ENCODE assay signal across 25 cellular contexts in genomic region chr9:8659121-8659520, GRCh38.
"Had no signal": no experiment of that assay in that cellular context is flagged by ENCODE, and none has a peak within 500 bp of the region (broad histone marks: within the 10 kb centered on the region; RNA-seq: fewer than 3 reads in every experiment).

No MANE protein-coding gene starts in this region.

- DNase-seq: activated CD4-positive, alpha-beta memory T cell treated with anti-CD3 and anti-CD28 coated beads, Interleukin-2, amount 10 ng/mL, durations not matched to agents 7 days and 5 days; activated CD4-positive, alpha-beta T cell treated with anti-CD3 and anti-CD28 coated beads for 1 hour; activated CD4-positive, alpha-beta T cell treated with anti-CD3 and anti-CD28 coated beads for 4 hours; activated CD4-positive, alpha-beta T cell treated with anti-CD3 and anti-CD28 coated beads, Interleukin-2, amount 10 ng/mL, durations not matched to agents 7 days and 5 days; activated CD4-positive, alpha-beta T cell treated with anti-CD3 and anti-CD28 coated beads, Interleukin-2, amount 50 U/mL, for 4 hours; activated CD4-positive, CD25-positive, alpha-beta regulatory T cell; activated CD8-positive, alpha-beta memory T cell treated with anti-CD3 and anti-CD28 coated beads, Interleukin-2, amount 50 U/mL, for 48 hours; activated gamma-delta T cell; activated naive CD4-positive, alpha-beta T cell; activated naive CD4-positive, alpha-beta T cell treated with anti-CD3 and anti-CD28 coated beads, Interleukin-2, amount 10 ng/mL, durations not matched to agents 7 days and 5 days; activated naive CD8-positive, alpha-beta T cell treated with anti-CD3 and anti-CD28 coated beads, Interleukin-2, amount 10 ng/mL, durations not matched to agents 7 days and 5 days; activated T-cell treated with anti-CD3 and anti-CD28 coated beads for 4 hours; activated T-cell treated with anti-CD3 and anti-CD28 coated beads, Interleukin-2, amount 50 U/mL, for 24 hours; activated T-cell treated with anti-CD3 and anti-CD28 coated beads, Interleukin-2, amount 50 U/mL, for 72 hours; effector CD8-positive, alpha-beta T cell; esophagus squamous epithelium; foreskin melanocyte; head of caudate nucleus; T-helper 2 cell had no signal

- H3K4me3 ChIP-seq: ascending aorta, breast epithelium, cardiac muscle cell, coronary artery, esophagus squamous epithelium had no signal

- H3K9me3 ChIP-seq: ascending aorta, breast epithelium, esophagus squamous epithelium had no signal

- H3K4me1 ChIP-seq: ascending aorta, breast epithelium, esophagus squamous epithelium had no signal

- H3K36me3 ChIP-seq: ascending aorta, breast epithelium, cardiac muscle cell, esophagus squamous epithelium had no signal

- ATAC-seq: activated naive CD4-positive, alpha-beta T cell treated with anti-CD3 and anti-CD28 coated beads, Interleukin-2, amount 50 U/mL, for 72 hours; activated T-cell treated with anti-CD3 and anti-CD28 coated beads, Interleukin-2, amount 50 U/mL, for 72 hours had no signal

- H3K27ac ChIP-seq: ascending aorta, breast epithelium, cardiac muscle cell, coronary artery, epithelial cell of prostate, esophagus squamous epithelium had no signal

- H3K27me3 ChIP-seq: ascending aorta, breast epithelium, cardiac muscle cell, esophagus squamous epithelium had no signal
